1 cellular context compared by ENCODE assay signal in genomic region chrX:1462110-1462509, GRCh38.
TF ChIP-seq lines count a peak whose summit lies in the region.

No MANE protein-coding gene starts in this region.

TF ChIP-seq in HepG2, 621 proteins besides CTCF, POLR2A, EP300 and RAD21:
- TF ChIP-seq CBX5 (CRISPR knock-in tag; IDR thresholded peaks at IDR 0.05; ENCODE audit: borderline replicate concordance) (no peak), LCORL (IDR thresholded peaks at IDR 0.05) (no peak), LCORL (CRISPR knock-in tag; IDR thresholded peaks at IDR 0.05) (no peak), DNMT1 (CRISPR knock-in tag; IDR thresholded peaks at IDR 0.05) (no peak), HDAC1 (CRISPR knock-in tag; IDR thresholded peaks at IDR 0.05) (no peak), ZNF124 (CRISPR knock-in tag; IDR thresholded peaks at IDR 0.05) (no peak), GMEB2 (CRISPR knock-in tag; IDR thresholded peaks at IDR 0.05; ENCODE audit: low read depth) (no peak), KAT2B (IDR thresholded peaks at IDR 0.05; ENCODE audit: borderline replicate concordance, low read depth, low read length) (no peak), NR3C1 (CRISPR knock-in tag; IDR thresholded peaks at IDR 0.05) (no peak), HMGA1 (CRISPR knock-in tag; conservative IDR thresholded peaks at IDR 0.05) (no peak), FOXP1 (IDR thresholded peaks at IDR 0.05) (no peak), FOXP1 (CRISPR knock-in tag; IDR thresholded peaks at IDR 0.05) (no peak)
- TF ChIP-seq, protein P1, sequence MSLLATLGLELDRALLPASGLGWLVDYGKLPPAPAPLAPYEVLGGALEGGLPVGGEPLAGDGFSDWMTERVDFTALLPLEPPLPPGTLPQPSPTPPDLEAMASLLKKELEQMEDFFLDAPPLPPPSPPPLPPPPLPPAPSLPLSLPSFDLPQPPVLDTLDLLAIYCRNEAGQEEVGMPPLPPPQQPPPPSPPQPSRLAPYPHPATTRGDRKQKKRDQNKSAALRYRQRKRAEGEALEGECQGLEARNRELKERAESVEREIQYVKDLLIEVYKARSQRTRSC (CRISPR knock-in tag; IDR thresholded peaks at IDR 0.05; ENCODE audit: low read depth): no peak
